17 cellular contexts compared by ENCODE assay signal in the genomic region with DNA sequence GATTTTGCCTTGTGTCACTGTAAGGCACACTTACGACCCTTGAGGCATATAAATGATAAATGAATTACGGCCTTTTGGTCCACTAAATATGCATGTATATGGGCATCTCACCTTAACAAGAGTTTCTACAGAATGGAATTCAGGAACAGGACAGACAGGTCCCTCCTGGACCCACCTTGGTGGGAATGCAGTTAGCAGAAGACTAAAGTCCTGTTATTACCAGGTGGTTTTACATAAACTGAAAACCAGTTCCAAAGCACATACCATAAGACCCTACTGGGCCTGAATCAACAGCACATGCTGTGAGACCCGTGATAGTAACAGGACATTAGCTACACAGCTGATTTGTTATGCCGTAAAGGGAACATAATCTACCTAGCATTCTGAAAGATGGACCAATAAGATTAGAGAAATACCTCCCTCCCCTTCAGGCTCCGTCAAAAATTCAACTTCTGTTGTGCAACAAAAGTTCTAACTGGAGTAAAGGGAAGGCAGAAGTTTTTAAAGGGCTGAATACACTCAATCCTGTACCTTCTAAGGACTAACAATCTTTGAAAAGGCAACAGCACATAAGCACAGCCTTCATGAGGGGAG.
"Had no signal": no experiment of that assay in that cellular context is flagged by ENCODE, and none has a peak within 500 bp of the region (broad histone marks: within the 10 kb centered on the region; RNA-seq: fewer than 3 reads in every experiment).

No MANE protein-coding gene starts in this region.

- H3K27me3 Mint-ChIP-seq: progenitor cell of endocrine pancreas had no signal

- H3K4me1 ChIP-seq: pancreas, tibial artery had no signal

- H3K4me3 Mint-ChIP-seq: central memory CD8-positive, alpha-beta T cell; naive thymus-derived CD8-positive, alpha-beta T cell; neural crest cell had no signal

- H3K4me3 ChIP-seq: mucosa of descending colon, pancreas, tibial artery had no signal

- ATAC-seq: foreskin keratinocyte; left colon; mucosa of descending colon; naive thymus-derived CD8-positive, alpha-beta T cell; pancreas; right cardiac atrium; stimulated activated naive CD8-positive, alpha-beta T cell treated with anti-CD3 and anti-CD28 coated beads, Interleukin-15, Interleukin-2, amounts not matched to agents 100 U/mL and 50 U/mL, for 24 hours had no signal

- H3K27ac Mint-ChIP-seq: naive thymus-derived CD8-positive, alpha-beta T cell; progenitor cell of endocrine pancreas had no signal

- DNase-seq: effector memory CD4-positive, alpha-beta T cell; foreskin keratinocyte; head of caudate nucleus; hippocampal formation; left colon; mammary epithelial cell; mucosa of descending colon; naive thymus-derived CD8-positive, alpha-beta T cell; pancreas; right cardiac atrium; small intestine; stimulated activated CD4-positive, alpha-beta T cell treated with anti-CD3 and anti-CD28 coated beads, Interleukin-2, amount 100 ng/mL, for 48 hours; stimulated activated naive CD8-positive, alpha-beta T cell treated with anti-CD3 and anti-CD28 coated beads, Interleukin-15, Interleukin-2, amounts not matched to agents 100 U/mL and 50 U/mL, for 24 hours; tibial artery had no signal

- H3K9me3 Mint-ChIP-seq: central memory CD8-positive, alpha-beta T cell; naive thymus-derived CD8-positive, alpha-beta T cell; neural crest cell had no signal

- H3K27me3 ChIP-seq: foreskin keratinocyte, pancreas, tibial artery had no signal

- FAIRE-seq: pancreas, small intestine had no signal

- H3K9me3 ChIP-seq: mucosa of descending colon, pancreas, tibial artery had no signal

- H3K36me3 Mint-ChIP-seq: naive thymus-derived CD8-positive, alpha-beta T cell had no signal

- H3K27ac ChIP-seq: foreskin keratinocyte, pancreas, tibial artery had no signal

- H3K4me1 Mint-ChIP-seq: central memory CD8-positive, alpha-beta T cell; naive thymus-derived CD8-positive, alpha-beta T cell had no signal
